ENCODE assay signal across 1 cellular context in the genomic region with DNA sequence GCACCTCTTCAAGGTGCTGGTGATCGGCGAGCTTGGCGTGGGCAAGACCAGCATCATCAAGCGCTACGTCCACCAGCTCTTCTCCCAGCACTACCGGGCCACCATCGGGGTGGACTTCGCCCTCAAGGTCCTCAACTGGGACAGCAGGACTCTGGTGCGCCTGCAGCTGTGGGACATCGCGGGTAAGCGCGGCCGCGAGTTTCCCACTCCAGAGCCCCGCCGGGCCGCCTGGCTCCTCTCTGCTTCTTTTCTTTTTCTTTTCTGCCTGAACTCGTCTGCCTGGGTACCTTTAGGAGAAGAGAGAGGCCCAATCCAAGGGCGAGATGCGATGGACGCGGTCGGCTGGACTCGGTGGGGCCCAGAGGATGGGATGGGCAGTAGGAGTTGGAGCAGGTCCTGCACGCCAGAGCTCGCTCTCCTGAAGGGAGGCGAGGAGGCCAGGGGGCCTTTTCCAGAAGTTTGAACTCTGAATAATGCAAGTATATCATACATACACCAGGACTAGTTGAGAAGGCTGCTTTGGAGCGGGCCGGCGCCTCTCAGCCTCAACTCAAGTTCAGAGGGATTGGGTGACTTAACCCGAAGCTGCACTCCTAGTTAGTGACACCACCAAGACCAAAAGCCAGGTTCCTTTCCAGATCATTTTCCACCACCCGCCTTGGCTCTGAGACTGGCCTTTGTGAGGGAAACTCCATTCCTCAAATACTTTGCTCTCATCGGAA.
TF ChIP-seq lines count a peak whose summit lies in the region.

No MANE protein-coding gene starts in this region.

TF ChIP-seq in K562, 482 proteins besides CTCF, POLR2A, EP300 and RAD21 (continued from another document):
- TF ChIP-seq, protein P1, sequence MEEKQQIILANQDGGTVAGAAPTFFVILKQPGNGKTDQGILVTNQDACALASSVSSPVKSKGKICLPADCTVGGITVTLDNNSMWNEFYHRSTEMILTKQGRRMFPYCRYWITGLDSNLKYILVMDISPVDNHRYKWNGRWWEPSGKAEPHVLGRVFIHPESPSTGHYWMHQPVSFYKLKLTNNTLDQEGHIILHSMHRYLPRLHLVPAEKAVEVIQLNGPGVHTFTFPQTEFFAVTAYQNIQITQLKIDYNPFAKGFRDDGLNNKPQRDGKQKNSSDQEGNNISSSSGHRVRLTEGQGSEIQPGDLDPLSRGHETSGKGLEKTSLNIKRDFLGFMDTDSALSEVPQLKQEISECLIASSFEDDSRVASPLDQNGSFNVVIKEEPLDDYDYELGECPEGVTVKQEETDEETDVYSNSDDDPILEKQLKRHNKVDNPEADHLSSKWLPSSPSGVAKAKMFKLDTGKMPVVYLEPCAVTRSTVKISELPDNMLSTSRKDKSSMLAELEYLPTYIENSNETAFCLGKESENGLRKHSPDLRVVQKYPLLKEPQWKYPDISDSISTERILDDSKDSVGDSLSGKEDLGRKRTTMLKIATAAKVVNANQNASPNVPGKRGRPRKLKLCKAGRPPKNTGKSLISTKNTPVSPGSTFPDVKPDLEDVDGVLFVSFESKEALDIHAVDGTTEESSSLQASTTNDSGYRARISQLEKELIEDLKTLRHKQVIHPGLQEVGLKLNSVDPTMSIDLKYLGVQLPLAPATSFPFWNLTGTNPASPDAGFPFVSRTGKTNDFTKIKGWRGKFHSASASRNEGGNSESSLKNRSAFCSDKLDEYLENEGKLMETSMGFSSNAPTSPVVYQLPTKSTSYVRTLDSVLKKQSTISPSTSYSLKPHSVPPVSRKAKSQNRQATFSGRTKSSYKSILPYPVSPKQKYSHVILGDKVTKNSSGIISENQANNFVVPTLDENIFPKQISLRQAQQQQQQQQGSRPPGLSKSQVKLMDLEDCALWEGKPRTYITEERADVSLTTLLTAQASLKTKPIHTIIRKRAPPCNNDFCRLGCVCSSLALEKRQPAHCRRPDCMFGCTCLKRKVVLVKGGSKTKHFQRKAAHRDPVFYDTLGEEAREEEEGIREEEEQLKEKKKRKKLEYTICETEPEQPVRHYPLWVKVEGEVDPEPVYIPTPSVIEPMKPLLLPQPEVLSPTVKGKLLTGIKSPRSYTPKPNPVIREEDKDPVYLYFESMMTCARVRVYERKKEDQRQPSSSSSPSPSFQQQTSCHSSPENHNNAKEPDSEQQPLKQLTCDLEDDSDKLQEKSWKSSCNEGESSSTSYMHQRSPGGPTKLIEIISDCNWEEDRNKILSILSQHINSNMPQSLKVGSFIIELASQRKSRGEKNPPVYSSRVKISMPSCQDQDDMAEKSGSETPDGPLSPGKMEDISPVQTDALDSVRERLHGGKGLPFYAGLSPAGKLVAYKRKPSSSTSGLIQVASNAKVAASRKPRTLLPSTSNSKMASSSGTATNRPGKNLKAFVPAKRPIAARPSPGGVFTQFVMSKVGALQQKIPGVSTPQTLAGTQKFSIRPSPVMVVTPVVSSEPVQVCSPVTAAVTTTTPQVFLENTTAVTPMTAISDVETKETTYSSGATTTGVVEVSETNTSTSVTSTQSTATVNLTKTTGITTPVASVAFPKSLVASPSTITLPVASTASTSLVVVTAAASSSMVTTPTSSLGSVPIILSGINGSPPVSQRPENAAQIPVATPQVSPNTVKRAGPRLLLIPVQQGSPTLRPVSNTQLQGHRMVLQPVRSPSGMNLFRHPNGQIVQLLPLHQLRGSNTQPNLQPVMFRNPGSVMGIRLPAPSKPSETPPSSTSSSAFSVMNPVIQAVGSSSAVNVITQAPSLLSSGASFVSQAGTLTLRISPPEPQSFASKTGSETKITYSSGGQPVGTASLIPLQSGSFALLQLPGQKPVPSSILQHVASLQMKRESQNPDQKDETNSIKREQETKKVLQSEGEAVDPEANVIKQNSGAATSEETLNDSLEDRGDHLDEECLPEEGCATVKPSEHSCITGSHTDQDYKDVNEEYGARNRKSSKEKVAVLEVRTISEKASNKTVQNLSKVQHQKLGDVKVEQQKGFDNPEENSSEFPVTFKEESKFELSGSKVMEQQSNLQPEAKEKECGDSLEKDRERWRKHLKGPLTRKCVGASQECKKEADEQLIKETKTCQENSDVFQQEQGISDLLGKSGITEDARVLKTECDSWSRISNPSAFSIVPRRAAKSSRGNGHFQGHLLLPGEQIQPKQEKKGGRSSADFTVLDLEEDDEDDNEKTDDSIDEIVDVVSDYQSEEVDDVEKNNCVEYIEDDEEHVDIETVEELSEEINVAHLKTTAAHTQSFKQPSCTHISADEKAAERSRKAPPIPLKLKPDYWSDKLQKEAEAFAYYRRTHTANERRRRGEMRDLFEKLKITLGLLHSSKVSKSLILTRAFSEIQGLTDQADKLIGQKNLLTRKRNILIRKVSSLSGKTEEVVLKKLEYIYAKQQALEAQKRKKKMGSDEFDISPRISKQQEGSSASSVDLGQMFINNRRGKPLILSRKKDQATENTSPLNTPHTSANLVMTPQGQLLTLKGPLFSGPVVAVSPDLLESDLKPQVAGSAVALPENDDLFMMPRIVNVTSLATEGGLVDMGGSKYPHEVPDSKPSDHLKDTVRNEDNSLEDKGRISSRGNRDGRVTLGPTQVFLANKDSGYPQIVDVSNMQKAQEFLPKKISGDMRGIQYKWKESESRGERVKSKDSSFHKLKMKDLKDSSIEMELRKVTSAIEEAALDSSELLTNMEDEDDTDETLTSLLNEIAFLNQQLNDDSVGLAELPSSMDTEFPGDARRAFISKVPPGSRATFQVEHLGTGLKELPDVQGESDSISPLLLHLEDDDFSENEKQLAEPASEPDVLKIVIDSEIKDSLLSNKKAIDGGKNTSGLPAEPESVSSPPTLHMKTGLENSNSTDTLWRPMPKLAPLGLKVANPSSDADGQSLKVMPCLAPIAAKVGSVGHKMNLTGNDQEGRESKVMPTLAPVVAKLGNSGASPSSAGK (IDR thresholded peaks at IDR 0.05) = peak; percentile 79
- TF ChIP-seq NFE2L1 (tag; IDR thresholded peaks at IDR 0.05; ENCODE audit: borderline replicate concordance, low read depth) (no peak), RAD51 (IDR thresholded peaks at IDR 0.05; ENCODE audit: borderline replicate concordance, low read depth) (no peak), NR2C2 (CRISPR knock-in tag; IDR thresholded peaks at IDR 0.05) (0 out of 2 replicates have a peak, but pooled peaks have one; percentile 22), NR2C2 (tag; IDR thresholded peaks at IDR 0.05) (no peak), FOSL1 (tag; conservative IDR thresholded peaks at IDR 0.05) (0 out of 2 replicates have a peak, but pooled peaks have one; percentile 6), NR1H2 (CRISPR knock-in tag; IDR thresholded peaks at IDR 0.05) (no peak), L3MBTL2 (IDR thresholded peaks at IDR 0.05) (peak; percentile 74; the same call in 1 of the 2 replicates), MAZ (CRISPR knock-in tag; conservative IDR thresholded peaks at IDR 0.05 in 1 of 2, IDR thresholded peaks at IDR 0.05 in 1 of 2) (0 out of 4 replicates have a peak, but pooled peaks of 1 of the 2 experiments have one; percentile 33), FOXJ3 (CRISPR knock-in tag; IDR thresholded peaks at IDR 0.05) (no peak), ZFPM2 (CRISPR knock-in tag; IDR thresholded peaks at IDR 0.05) (no peak), RBBP5 (IDR thresholded peaks at IDR 0.05; ENCODE audit: borderline replicate concordance, insufficient read depth, low read length, poor library complexity, severe bottlenecking) (peak; percentile 81), CCNT2 (IDR thresholded peaks at IDR 0.05; ENCODE audit: borderline replicate concordance, extremely low read depth, insufficient read length, low read depth, low read length) (no peak), ILF3 (IDR thresholded peaks at IDR 0.05; ENCODE audit: borderline replicate concordance) (no peak), SMARCE1 (IDR thresholded peaks at IDR 0.05) (no peak), BCL6 (CRISPR knock-in tag; IDR thresholded peaks at IDR 0.05) (no peak), TOE1 (IDR thresholded peaks at IDR 0.05; ENCODE audit: borderline replicate concordance) (no peak), TOE1 (CRISPR knock-in tag; IDR thresholded peaks at IDR 0.05; ENCODE audit: borderline replicate concordance, low read depth) (no peak), KDM5B (IDR thresholded peaks at IDR 0.05; ENCODE audit: insufficient replicate concordance, low read depth, low read length) (no peak)
- TF ChIP-seq, protein P2, sequence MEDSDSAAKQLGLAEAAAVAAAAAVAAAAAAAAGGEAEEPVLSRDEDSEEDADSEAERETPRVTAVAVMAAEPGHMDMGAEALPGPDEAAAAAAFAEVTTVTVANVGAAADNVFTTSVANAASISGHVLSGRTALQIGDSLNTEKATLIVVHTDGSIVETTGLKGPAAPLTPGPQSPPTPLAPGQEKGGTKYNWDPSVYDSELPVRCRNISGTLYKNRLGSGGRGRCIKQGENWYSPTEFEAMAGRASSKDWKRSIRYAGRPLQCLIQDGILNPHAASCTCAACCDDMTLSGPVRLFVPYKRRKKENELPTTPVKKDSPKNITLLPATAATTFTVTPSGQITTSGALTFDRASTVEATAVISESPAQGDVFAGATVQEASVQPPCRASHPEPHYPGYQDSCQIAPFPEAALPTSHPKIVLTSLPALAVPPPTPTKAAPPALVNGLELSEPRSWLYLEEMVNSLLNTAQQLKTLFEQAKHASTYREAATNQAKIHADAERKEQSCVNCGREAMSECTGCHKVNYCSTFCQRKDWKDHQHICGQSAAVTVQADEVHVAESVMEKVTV (CRISPR knock-in tag; IDR thresholded peaks at IDR 0.05) = no peak
- TF ChIP-seq, protein P3, sequence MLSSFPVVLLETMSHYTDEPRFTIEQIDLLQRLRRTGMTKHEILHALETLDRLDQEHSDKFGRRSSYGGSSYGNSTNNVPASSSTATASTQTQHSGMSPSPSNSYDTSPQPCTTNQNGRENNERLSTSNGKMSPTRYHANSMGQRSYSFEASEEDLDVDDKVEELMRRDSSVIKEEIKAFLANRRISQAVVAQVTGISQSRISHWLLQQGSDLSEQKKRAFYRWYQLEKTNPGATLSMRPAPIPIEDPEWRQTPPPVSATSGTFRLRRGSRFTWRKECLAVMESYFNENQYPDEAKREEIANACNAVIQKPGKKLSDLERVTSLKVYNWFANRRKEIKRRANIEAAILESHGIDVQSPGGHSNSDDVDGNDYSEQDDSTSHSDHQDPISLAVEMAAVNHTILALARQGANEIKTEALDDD (IDR thresholded peaks at IDR 0.05) = peak; percentile 88
